Comparison of ENCODE assay signal across 9 cellular contexts in genomic region chr4:102503831-102504786, GRCh38. TPM values are rescaled to one million over a fixed set of nuclear protein-coding genes. Genes with fewer than 3 reads are reported as not detected.
DNase-seq lines count a peak whose midpoint lies in the region; ATAC-seq and TF ChIP-seq lines count a peak whose summit lies in the region.
"Had no signal": no experiment of that assay in that cellular context is flagged by ENCODE, and none has a peak within 500 bp of the region (broad histone marks: within the 10 kb centered on the region; RNA-seq: fewer than 3 reads in every experiment).

No MANE protein-coding gene starts in this region.

- TF ChIP-seq CTCF in Calu3 (IDR thresholded peaks at IDR 0.05; ENCODE audit: unreplicated experiment): no peak
- TF ChIP-seq CTCF in LNCaP clone FGC (IDR thresholded peaks at IDR 0.05; ENCODE audit: control insufficient read depth, extremely low read depth, insufficient read depth): no peak
- TF ChIP-seq CTCF in breast epithelium (IDR thresholded peaks at IDR 0.05): no peak
- no peak for TF ChIP-seq CTCF in nephron (IDR thresholded peaks at IDR 0.05; ENCODE audit: unreplicated experiment in 3 of 3)
- no peak for TF ChIP-seq CTCF in neural progenitor cell (IDR thresholded peaks at IDR 0.05)

- H3K4me1 ChIP-seq in breast epithelium (peaks cover 0 to 8% of the 10 kb centered on the region in 2 donors), neural progenitor cell (peaks cover 6% of the 10 kb centered on the region)

- no TSS peak for BruUV-seq in Calu3 (replicated peaks; lab: Mats Ljungman, UMichigan)

- H3K4me3 ChIP-seq in LNCaP clone FGC (ENCODE audit: low read depth, low read length): peak overlapping the region; percentile 74
- H3K4me3 ChIP-seq in breast epithelium: peak overlapping the region in 1 of 3 donors; percentile 93
- H3K4me3 ChIP-seq in neural progenitor cell: no peak overlapping the region
- H3K4me3 ChIP-seq: testis had no signal

- H3K36me3 Mint-ChIP-seq in Calu3 (ENCODE audit: insufficient read depth, unreplicated experiment) (peaks cover 31% of the 10 kb centered on the region), nephron (ENCODE audit: low read depth) (no peaks in the 10 kb centered on the region), neural progenitor cell (no peaks in the 10 kb centered on the region)

- H3K9me3 ChIP-seq in breast epithelium (no peaks in the 10 kb centered on the region), neural progenitor cell (ENCODE audit: low read depth) (no peaks in the 10 kb centered on the region)
- H3K9me3 ChIP-seq: testis had no signal

- CTCF ChIA-PET in Calu3 (lab: Charles Lee): no interaction called here

- no peaks in the 10 kb centered on the region for H3K36me3 ChIP-seq in breast epithelium
- H3K36me3 ChIP-seq in neural progenitor cell: no peaks in the 10 kb centered on the region

- peak overlapping the region; percentile 97 to 99 for H3K27ac ChIP-seq in breast epithelium
- H3K27ac ChIP-seq in neural progenitor cell: no peak overlapping the region

- DNase-seq in Calu3 (no peak), LNCaP clone FGC (ENCODE audit: low read depth) (no peak), breast epithelium (ENCODE audit: low spot score in 2 of 2) (no peak), neural progenitor cell (ENCODE audit: low spot score) (no peak), kidney glomerular epithelial cell (lab: John Stamatoyannopoulos, UW) (no peak)
- DNase-seq: testis had no signal

- H3K9ac ChIP-seq in neural progenitor cell: no peak overlapping the region

- no peaks in the 10 kb centered on the region for H3K79me2 ChIP-seq in neural progenitor cell (ENCODE audit: low read depth)

- H3K27ac Mint-ChIP-seq in Calu3 (ENCODE audit: unreplicated experiment) (peak overlapping the region; percentile 56), nephron (peak overlapping the region; percentile 92 to 98 (median 92)), neural progenitor cell (no peak overlapping the region)

- ATAC-seq in GM21737 (IDR thresholded peaks at IDR 0.05; ENCODE audit: unreplicated experiment) (no peak), HG02763 (IDR thresholded peaks at IDR 0.05; ENCODE audit: unreplicated experiment) (no peak)

- no peak overlapping the region for H2AFZ ChIP-seq in neural progenitor cell (replicated peaks)

- H4K20me1 ChIP-seq in neural progenitor cell (ENCODE audit: low read depth): no peaks in the 10 kb centered on the region

- H3K27me3 Mint-ChIP-seq in Calu3 (ENCODE audit: unreplicated experiment) (no peaks in the 10 kb centered on the region), nephron (ENCODE audit: low read depth) (no peaks in the 10 kb centered on the region), neural progenitor cell (ENCODE audit: insufficient read depth, low read depth) (no peaks in the 10 kb centered on the region)

- H3K9me3 Mint-ChIP-seq in Calu3 (ENCODE audit: low read depth, unreplicated experiment) (no peaks in the 10 kb centered on the region), nephron (no peaks in the 10 kb centered on the region), neural progenitor cell (no peaks in the 10 kb centered on the region)

- TF ChIP-seq POLR2A in breast epithelium (IDR thresholded peaks at IDR 0.05): no peak

- peaks cover 21% of the 10 kb centered on the region for H3F3A ChIP-seq in neural progenitor cell (ENCODE audit: low read depth)

- peak overlapping the region; percentile 89 for H3K4me3 Mint-ChIP-seq in Calu3 (ENCODE audit: low read depth, unreplicated experiment)
- peak overlapping the region; percentile 93 to 98 (median 93) for H3K4me3 Mint-ChIP-seq in nephron
- H3K4me3 Mint-ChIP-seq in neural progenitor cell: no peak overlapping the region

- H3K4me2 ChIP-seq in neural progenitor cell: no peak overlapping the region

- H3K4me1 Mint-ChIP-seq in Calu3 (ENCODE audit: low read depth, unreplicated experiment): peaks cover 12% of the 10 kb centered on the region
- H3K4me1 Mint-ChIP-seq in nephron: peaks cover 26% of the 10 kb centered on the region
- peaks cover 16% of the 10 kb centered on the region for H3K4me1 Mint-ChIP-seq in neural progenitor cell

- intact Hi-C loops in Calu3 (cut with micrococcal nuclease; ENCODE audit: unreplicated experiment): no loop called here
- intact Hi-C loops in breast epithelium (cut with DNase I; ENCODE audit: low total_unique reads): loop anchor here (2.0 kb wide), 1 partner anchor 35 kb away; no protein-coding TSS in a partner anchor

- H3K27me3 ChIP-seq in breast epithelium (no peaks in the 10 kb centered on the region), neural progenitor cell (peaks cover 17% of the 10 kb centered on the region)
- H3K27me3 ChIP-seq: testis had no signal

RNA-seq across cellular contexts. Expression of gene NFKB1, which starts 3.0 kb away (rescaled TPM):
- 31.3 and 35.6 TPM in 2 replicates for total RNA-seq in Calu3 (2022)
- total RNA-seq in breast epithelium: 10 to 100 TPM; 30.2 to 52.5 (median 42.6) TPM
- total RNA-seq in neural progenitor cell (ENCODE audit: low replicate concordance): 5.0 and 14.1 TPM in 2 replicates
